In the genomic region with DNA sequence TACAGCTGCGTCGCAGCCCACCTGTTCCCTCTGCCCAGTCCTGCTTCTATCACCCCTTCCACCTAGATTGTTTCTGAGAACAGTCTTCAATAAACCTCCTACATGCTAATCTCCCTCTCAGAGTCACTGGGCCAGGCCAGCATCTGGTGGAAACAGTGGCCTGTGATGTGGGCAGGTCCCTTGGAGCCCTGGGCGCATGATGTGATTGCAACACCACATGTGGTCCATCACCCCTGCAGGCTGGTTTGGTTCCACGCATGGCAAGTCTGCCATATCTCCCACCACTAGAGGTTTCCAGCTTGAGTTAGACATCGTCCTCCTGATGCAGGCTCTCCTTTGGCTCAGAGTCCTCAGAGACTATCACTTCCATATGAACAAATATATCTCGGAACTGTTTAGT, we compare ENCODE assay signal across 33 cellular contexts.
DNase-seq lines count a peak whose midpoint lies in the region; ATAC-seq and TF ChIP-seq lines count a peak whose summit lies in the region.
"Had no signal": no experiment of that assay in that cellular context is flagged by ENCODE, and none has a peak within 500 bp of the region (broad histone marks: within the 10 kb centered on the region; RNA-seq: fewer than 3 reads in every experiment).

No MANE protein-coding gene starts in this region.

- H3K9ac ChIP-seq in GM23248 (no peak overlapping the region), OCI-LY1 (ENCODE audit: low read length) (no peak overlapping the region)

- H4K20me1 ChIP-seq in GM23248 (ENCODE audit: insufficient read depth), result no peaks in the 10 kb centered on the region
- no peaks in the 10 kb centered on the region for H4K20me1 ChIP-seq in OCI-LY1 (ENCODE audit: insufficient read depth, low read length)

- H3K27ac ChIP-seq in GM23248 (no peak overlapping the region), OCI-LY1 (ENCODE audit: low read depth, low read length, poor library complexity, severe bottlenecking) (peak overlapping the region; percentile 64)
- H3K27ac ChIP-seq: A549, epithelial cell of prostate, heart left ventricle, lower lobe of right lung, PC-9, tibial artery had no signal

- peak; percentile 54 for DNase-seq in AG10803 (ENCODE audit: low read depth)
- peak; percentile 23 for DNase-seq in GM23248
- peak; percentile 31 for DNase-seq in fibroblast of mammary gland (ENCODE audit: low read depth)
- DNase-seq in glomerular visceral epithelial cell (ENCODE audit: extremely low spot score), result no peak
- DNase-seq in KG1 (lab: John Stamatoyannopoulos, UW), result no peak
- DNase-seq: activated CD4-positive, alpha-beta T cell treated with anti-CD3 and anti-CD28 coated beads for 4 hours; activated T-cell treated with anti-CD3 and anti-CD28 coated beads for 4 hours; amygdala; C1 segment of cervical spinal cord; COR-L47; effector CD8-positive, alpha-beta T cell; lower lobe of right lung; midbrain; naive thymus-derived CD8-positive, alpha-beta T cell; NCI-H1436; NCI-H2081; NCI-H2227 treated with DMSO at 0.1 percent for 48 hours; NCI-H526; NK-92 treated with Interleukin-12 subunit alpha and Interleukin-12 subunit beta, amount 100 ng/mL, for 24 hours; nucleus accumbens; PC-9; sigmoid colon; stimulated activated CD4-positive, alpha-beta T cell treated with anti-CD3 and anti-CD28 coated beads, Interleukin-12 subunit alpha, Interleukin-12 subunit beta, amount 100 ng/mL, for 4 hours; stimulated activated CD4-positive, alpha-beta T cell treated with anti-CD3 and anti-CD28 coated beads, Interleukin-4, amount 100 ng/mL, for 1 hour; tibial artery had no signal

- in situ Hi-C loops in GM23248 (cut with MboI), result no loop called here

- H3K27me3 ChIP-seq in GM23248 (replicated peaks; ENCODE audit: insufficient read depth) (no peaks in the 10 kb centered on the region), OCI-LY1 (ENCODE audit: insufficient read depth, low read length) (no peaks in the 10 kb centered on the region)
- H3K27me3 ChIP-seq: heart left ventricle, sigmoid colon, tibial artery had no signal

- no peak overlapping the region for H3K4me2 ChIP-seq in GM23248 (ENCODE audit: unreplicated experiment)
- H3K4me2 ChIP-seq in OCI-LY1 (ENCODE audit: low read length), result no peak overlapping the region
- H3K4me2 ChIP-seq: A549, PC-9 had no signal

- peaks cover 14% of the 10 kb centered on the region; the same call in 1 of the 2 replicates for H3K4me1 ChIP-seq in GM23248 (ENCODE audit: insufficient read depth)
- H3K4me1 ChIP-seq in OCI-LY1 (ENCODE audit: insufficient read depth, low read length, severe bottlenecking), result peaks cover 89% of the 10 kb centered on the region
- H3K4me1 ChIP-seq: A549 had no signal

- H3K4me3 ChIP-seq in AG10803 (ENCODE audit: low read length), result no peak overlapping the region
- no peak overlapping the region for H3K4me3 ChIP-seq in GM23248
- H3K4me3 ChIP-seq in OCI-LY1 (ENCODE audit: low read depth, low read length, poor library complexity, severe bottlenecking), result no peak overlapping the region
- H3K4me3 ChIP-seq in fibroblast of mammary gland (ENCODE audit: control insufficient read depth, low read depth, low read length), result no peak overlapping the region
- H3K4me3 ChIP-seq: A549, heart left ventricle, lower lobe of right lung, PC-9, sigmoid colon, tibial artery had no signal

- H3K9me2 ChIP-seq in GM23248 (ENCODE audit: insufficient read depth) (no peaks in the 10 kb centered on the region), OCI-LY1 (ENCODE audit: low read depth, low read length) (no peaks in the 10 kb centered on the region)

- ATAC-seq in HG02798 (IDR thresholded peaks at IDR 0.05; ENCODE audit: poor library complexity, unreplicated experiment), result no peak
- ATAC-seq in GM21526 (IDR thresholded peaks at IDR 0.05; ENCODE audit: low FRiP score, unreplicated experiment), result no peak
- ATAC-seq: activated naive CD4-positive, alpha-beta T cell treated with anti-CD3 and anti-CD28 coated beads, Interleukin-2, amount 50 U/mL, for 72 hours; HCT116; lower lobe of right lung; naive thymus-derived CD8-positive, alpha-beta T cell had no signal

- H2AFZ ChIP-seq in GM23248, result no peak overlapping the region
- no peak overlapping the region for H2AFZ ChIP-seq in OCI-LY1 (ENCODE audit: low read length)
- H2AFZ ChIP-seq: PC-9 had no signal

- H3F3A ChIP-seq in GM23248 (ENCODE audit: insufficient read depth), result 0 out of 2 replicates have a peak, but pooled peaks cover 5% of the 10 kb centered on the region
- H3F3A ChIP-seq in OCI-LY1 (ENCODE audit: insufficient read depth, low read length), result 0 out of 2 replicates have a peak, but pooled peaks cover 3% of the 10 kb centered on the region

- H3K36me3 ChIP-seq in GM23248 (ENCODE audit: low read depth), result no peaks in the 10 kb centered on the region
- H3K36me3 ChIP-seq in OCI-LY1 (ENCODE audit: insufficient read depth, low read length), result peaks cover 6% of the 10 kb centered on the region
- H3K36me3 ChIP-seq: sigmoid colon, tibial artery had no signal

- TF ChIP-seq CTCF in AG10803 (conservative IDR thresholded peaks at IDR 0.05; ENCODE audit: low read length) (peak; percentile 28), OCI-LY1 (IDR thresholded peaks at IDR 0.05; ENCODE audit: low read length) (no peak), fibroblast of mammary gland (conservative IDR thresholded peaks at IDR 0.05; ENCODE audit: control insufficient read depth, insufficient read depth, low read depth, low read length) (no peak)

- H3K79me2 ChIP-seq in GM23248 (ENCODE audit: insufficient read depth) (peaks cover 67% of the 10 kb centered on the region), OCI-LY1 (ENCODE audit: insufficient read depth, low read length) (peaks cover 12% of the 10 kb centered on the region; the same call in 1 of the 2 replicates)

- no peaks in the 10 kb centered on the region for H3K9me3 ChIP-seq in GM23248 (ENCODE audit: low read depth)
- H3K9me3 ChIP-seq in OCI-LY1 (ENCODE audit: low read length), result no peaks in the 10 kb centered on the region
- H3K9me3 ChIP-seq: A549, heart left ventricle, lower lobe of right lung, sigmoid colon, tibial artery had no signal

- WGBS in GM23248 (ENCODE audit: low coverage in 1 of 2, low lambda C conversion rate in 2 of 2, missing lambda C conversion rate in 2 of 2), 2 experiments, result 65 to 73% methylated on average over 6 of the region's 6 CpGs

Comparison
In these comparisons a context has a peak if more than half of its experiments do, and no peak if none do; other contexts are left out.
1. DNase-seq: peak in AG10803 (single experiment), GM23248 (single experiment) and fibroblast of mammary gland (single experiment); none in glomerular visceral epithelial cell (single experiment) and KG1 (single experiment).